Comparison of ENCODE assay signal across 8 cellular contexts in the genomic region with DNA sequence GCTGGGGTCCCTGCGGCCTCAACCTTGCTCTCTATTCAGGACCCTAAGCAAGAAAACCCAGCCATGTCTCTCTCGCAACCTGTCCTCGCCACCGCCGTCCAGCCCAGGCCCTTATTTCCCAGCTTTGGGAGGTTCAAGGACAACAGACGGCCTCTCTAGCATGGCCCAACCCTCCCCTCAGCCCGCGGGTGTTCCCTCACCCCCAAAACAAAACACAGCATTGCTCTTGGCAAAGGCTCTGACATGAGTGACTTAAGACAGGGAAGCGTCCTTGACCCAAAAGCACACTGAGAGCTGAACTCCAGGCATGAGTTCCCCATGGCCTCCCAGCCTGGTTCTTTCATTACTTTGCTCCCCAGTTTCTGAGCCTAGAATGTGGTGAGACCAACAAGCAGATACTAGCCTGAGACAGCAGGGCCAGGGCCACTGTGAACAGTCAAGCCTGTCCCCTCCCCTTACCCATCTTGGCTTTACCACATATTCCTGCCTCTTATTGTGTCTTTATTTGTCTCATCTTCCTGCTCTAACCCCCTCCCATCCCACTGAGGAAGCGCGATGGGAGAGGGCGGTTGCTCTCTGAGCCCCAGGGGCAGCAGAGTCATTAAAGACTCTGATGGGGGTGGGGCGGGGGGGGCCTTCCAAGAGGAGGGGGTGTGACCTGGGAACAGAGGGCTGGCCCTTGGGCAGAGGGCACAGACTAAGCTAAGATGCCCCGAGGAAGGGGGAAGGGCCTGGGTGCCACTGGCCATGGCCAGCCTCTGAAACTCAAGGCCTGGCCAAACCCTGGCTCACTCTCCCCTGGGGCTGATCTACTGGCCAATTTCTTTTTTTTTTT. TPM values are rescaled to one million over a fixed set of nuclear protein-coding genes. Genes with fewer than 3 reads are reported as not detected.
A peak's percentile ranks its signal among the peaks of the same experiment; 100 is the strongest.
DNase-seq lines count a peak whose midpoint lies in the region; ATAC-seq lines count a peak whose summit lies in the region.

No MANE protein-coding gene starts in this region.

- no peaks in the 10 kb centered on the region for H3K36me3 Mint-ChIP-seq in IgD-negative memory B cell
- peaks cover 17% of the 10 kb centered on the region for H3K36me3 Mint-ChIP-seq in stimulated activated memory B cell treated with anti-CD40 and anti-IgM and Interleukin-4, amounts not matched to agents 10 μg/mL and 1 μg/mL and 100 μg/mL, for 72 hours

- H3K4me1 Mint-ChIP-seq in IgD-negative memory B cell, result peaks cover 11 to 23% (median 13%) of the 10 kb centered on the region in 3 donors
- H3K4me1 Mint-ChIP-seq in stimulated activated memory B cell treated with anti-CD40 and anti-IgM and Interleukin-4, amounts not matched to agents 10 μg/mL and 1 μg/mL and 100 μg/mL, for 72 hours, result peaks cover 70% of the 10 kb centered on the region

- H3K27ac Mint-ChIP-seq in IgD-negative memory B cell, result peak overlapping the region in 2 of 3 donors; percentile 1 to 47
- peak overlapping the region; percentile 67 for H3K27ac Mint-ChIP-seq in stimulated activated memory B cell treated with anti-CD40 and anti-IgM and Interleukin-4, amounts not matched to agents 10 μg/mL and 1 μg/mL and 100 μg/mL, for 72 hours

- ATAC-seq in left cardiac atrium (peak in 1 of 2 donors; percentile 14), GM21381 (IDR thresholded peaks at IDR 0.05; ENCODE audit: unreplicated experiment) (no peak)
- ATAC-seq in stimulated activated memory B cell treated with anti-CD40 and anti-IgM and Interleukin-4, amounts not matched to agents 10 μg/mL and 1 μg/mL and 100 μg/mL, for 72 hours, result no peak

- no peaks in the 10 kb centered on the region for H3K9me3 Mint-ChIP-seq in IgD-negative memory B cell
- no peaks in the 10 kb centered on the region for H3K9me3 Mint-ChIP-seq in stimulated activated memory B cell treated with anti-CD40 and anti-IgM and Interleukin-4, amounts not matched to agents 10 μg/mL and 1 μg/mL and 100 μg/mL, for 72 hours

- H3K27me3 Mint-ChIP-seq in IgD-negative memory B cell, result no peaks in the 10 kb centered on the region
- no peaks in the 10 kb centered on the region for H3K27me3 Mint-ChIP-seq in stimulated activated memory B cell treated with anti-CD40 and anti-IgM and Interleukin-4, amounts not matched to agents 10 μg/mL and 1 μg/mL and 100 μg/mL, for 72 hours

- intact Hi-C loops in left cardiac atrium (cut with DNase I), result no loop called here

- peak overlapping the region; percentile 21 to 92 (median 82) for H3K4me3 Mint-ChIP-seq in IgD-negative memory B cell
- H3K4me3 Mint-ChIP-seq in stimulated activated memory B cell treated with anti-CD40 and anti-IgM and Interleukin-4, amounts not matched to agents 10 μg/mL and 1 μg/mL and 100 μg/mL, for 72 hours, result peak overlapping the region; percentile 11

- DNase-seq in UCSD-AML1 (lab: John Stamatoyannopoulos, UW; ENCODE audit: unreplicated experiment) (peak; percentile 36), left cardiac atrium (peak; percentile 51), T1000 (lab: John Stamatoyannopoulos, UW) (no peak), ureter (ENCODE audit: low spot score) (no peak)
- no peak for DNase-seq in stimulated activated naive CD4-positive, alpha-beta T cell treated with Interleukin-2 at 50 U/mL for 16 hours (lab: John Stamatoyannopoulos, UW)

RNA-seq across cellular contexts. Expression of a gene that starts 11.8 kb away (rescaled TPM):
- polyA plus RNA-seq in IgD-negative memory B cell, result 9.1 TPM
- total RNA-seq in left cardiac atrium (10 to 100 TPM; 28.7 to 56.9 TPM), ureter (127 TPM)

Comparison
In these comparisons a context has a peak if more than half of its experiments do, and no peak if none do; other contexts are left out.
1. DNase-seq: peak in UCSD-AML1 (single experiment) and left cardiac atrium (single experiment); none in T1000 (single experiment), ureter (single experiment) and stimulated activated naive CD4-positive, alpha-beta T cell treated with Interleukin-2 at 50 U/mL for 16 hours (single experiment).